Comparison of ENCODE assay signal across 8 cellular contexts in genomic region chr12:93793007-93793406, GRCh38.
"Had no signal": no experiment of that assay in that cellular context is flagged by ENCODE, and none has a peak within 500 bp of the region (broad histone marks: within the 10 kb centered on the region; RNA-seq: fewer than 3 reads in every experiment).

No MANE protein-coding gene starts in this region.

- H2AFZ ChIP-seq: GM23338 had no signal

- H3K4me3 ChIP-seq: GM23338, K562 had no signal

- FAIRE-seq: H1, H54, HTR-8/SVneo, K562 had no signal

- ATAC-seq: GM23338, K562 had no signal

- DNase-seq: H9, HCEC 1CT, KG1 had no signal

- H3K4me2 ChIP-seq: GM23338 had no signal
